9 cellular contexts compared by ENCODE assay signal in genomic region chr22:46922037-46922436, GRCh38.
"Had no signal": no experiment of that assay in that cellular context is flagged by ENCODE, and none has a peak within 500 bp of the region (broad histone marks: within the 10 kb centered on the region; RNA-seq: fewer than 3 reads in every experiment).

No MANE protein-coding gene starts in this region.

- H3K27ac ChIP-seq: HL-60, KMS-11 had no signal

- ATAC-seq: GM23338 had no signal

- H3K4me2 ChIP-seq: GM23338, KMS-11 had no signal

- H3K4me3 ChIP-seq: GM23338 had no signal

- H3K9ac ChIP-seq: KMS-11 had no signal

- H2AFZ ChIP-seq: GM23338 had no signal

- H3K27ac Mint-ChIP-seq: GM23338, H9, HFFc6 had no signal

- DNase-seq: H9, HCEC 1CT, HFFc6, IMR-90, Karpas-422, KBM-7 had no signal

- H3K4me3 Mint-ChIP-seq: GM23338, H9, HFFc6 had no signal
